11 cellular contexts compared by ENCODE assay signal in the genomic region with DNA sequence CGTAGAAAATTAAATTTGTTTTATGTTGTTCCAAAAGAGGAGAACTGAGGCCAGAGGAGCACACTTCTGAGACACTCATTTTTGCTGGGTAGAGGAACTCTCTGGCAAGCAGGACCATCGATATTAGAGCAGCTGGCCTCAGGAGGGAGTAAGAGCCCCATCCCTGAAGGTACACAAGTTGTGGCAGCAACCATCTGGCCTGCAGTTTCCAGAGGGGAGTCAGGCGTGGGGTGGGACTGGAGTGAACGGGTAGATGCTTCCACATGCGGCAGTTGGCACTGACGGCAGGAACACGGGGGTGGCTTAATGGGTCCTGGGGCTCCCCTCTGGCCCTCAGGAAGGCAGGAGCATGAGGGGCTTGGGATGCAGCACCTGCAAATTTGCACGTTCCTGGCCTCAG. TPM values are rescaled to one million over a fixed set of nuclear protein-coding genes. Genes with fewer than 3 reads are reported as not detected.
A peak's percentile ranks its signal among the peaks of the same experiment; 100 is the strongest.
DNase-seq lines count a peak whose midpoint lies in the region; ATAC-seq and TF ChIP-seq lines count a peak whose summit lies in the region.
"Had no signal": no experiment of that assay in that cellular context is flagged by ENCODE, and none has a peak within 500 bp of the region (broad histone marks: within the 10 kb centered on the region; RNA-seq: fewer than 3 reads in every experiment).

No MANE protein-coding gene starts in this region.

- H3K4me3 Mint-ChIP-seq in activated CD4-positive, alpha-beta T cell treated with anti-CD3 and anti-CD28 coated beads, Interleukin-2, amount 10 ng/mL, durations not matched to agents 24 days and 14 days, result peak overlapping the region; percentile 6
- H3K4me3 Mint-ChIP-seq in activated naive CD8-positive, alpha-beta T cell treated with anti-CD3 and anti-CD28 coated beads, Interleukin-2, amount 50 U/mL, for 24 hours, result no peak overlapping the region
- H3K4me3 Mint-ChIP-seq in osteocyte (ENCODE audit: unreplicated experiment) (no peak overlapping the region), neural progenitor cell (no peak overlapping the region)

- H3K4me2 ChIP-seq in MM.1S (ENCODE audit: low read depth, low read length), result no peak overlapping the region
- H3K4me2 ChIP-seq in neural progenitor cell, result no peak overlapping the region

- H3K79me2 ChIP-seq in MM.1S (ENCODE audit: low read length) (peaks cover 55% of the 10 kb centered on the region), neural progenitor cell (ENCODE audit: low read depth) (no peaks in the 10 kb centered on the region)

- no peak overlapping the region for H2AFZ ChIP-seq in MM.1S (ENCODE audit: low read length)
- no peak overlapping the region for H2AFZ ChIP-seq in neural progenitor cell (replicated peaks)

- H3K9ac ChIP-seq in MM.1S (ENCODE audit: low read length), result no peak overlapping the region
- no peak overlapping the region for H3K9ac ChIP-seq in neural progenitor cell

- H3K4me1 ChIP-seq in MM.1S (ENCODE audit: low read length) (peaks cover 74% of the 10 kb centered on the region), neural progenitor cell (no peaks in the 10 kb centered on the region)

- TF ChIP-seq CTCF in MM.1S (IDR thresholded peaks at IDR 0.05; ENCODE audit: low read length) (peak; percentile 33), osteocyte (IDR thresholded peaks at IDR 0.05) (peak; percentile 18), neural progenitor cell (IDR thresholded peaks at IDR 0.05) (no peak)

- H3K9me3 ChIP-seq in MM.1S (replicated peaks; ENCODE audit: insufficient read depth, low read length) (no peaks in the 10 kb centered on the region), neural progenitor cell (ENCODE audit: low read depth) (no peaks in the 10 kb centered on the region)
- H3K9me3 ChIP-seq: left lung had no signal

- H3K4me3 ChIP-seq in MM.1S (ENCODE audit: low read length) (no peak overlapping the region), neural progenitor cell (no peak overlapping the region)
- H3K4me3 ChIP-seq: left lung had no signal

- H4K20me1 ChIP-seq in MM.1S (ENCODE audit: insufficient read depth, low read length) (no peaks in the 10 kb centered on the region), neural progenitor cell (ENCODE audit: low read depth) (no peaks in the 10 kb centered on the region)

- DNase-seq in activated CD4-positive, alpha-beta T cell treated with anti-CD3 and anti-CD28 coated beads, Interleukin-2, amount 10 ng/mL, durations not matched to agents 24 days and 14 days, result peak; percentile 72
- no peak for DNase-seq in activated CD4-positive, alpha-beta T cell treated with anti-CD3 and anti-CD28 coated beads, Interleukin-2, amount 50 U/mL, for 4 hours
- peak; percentile 35 for DNase-seq in MM.1S
- DNase-seq in activated naive CD8-positive, alpha-beta T cell treated with anti-CD3 and anti-CD28 coated beads, Interleukin-2, amount 50 U/mL, for 24 hours, result no peak
- DNase-seq in osteocyte (ENCODE audit: extremely low spot score, unreplicated experiment), result no peak
- no peak for DNase-seq in neural progenitor cell (ENCODE audit: low spot score)
- DNase-seq: Right ventricle myocardium superior, trophoblast cell had no signal

- no peaks in the 10 kb centered on the region for H3K27me3 Mint-ChIP-seq in activated CD4-positive, alpha-beta T cell treated with anti-CD3 and anti-CD28 coated beads, Interleukin-2, amount 10 ng/mL, durations not matched to agents 24 days and 14 days
- H3K27me3 Mint-ChIP-seq in activated naive CD8-positive, alpha-beta T cell treated with anti-CD3 and anti-CD28 coated beads, Interleukin-2, amount 50 U/mL, for 24 hours, result no peaks in the 10 kb centered on the region
- H3K27me3 Mint-ChIP-seq in osteocyte (ENCODE audit: unreplicated experiment) (peaks cover 21% of the 10 kb centered on the region), neural progenitor cell (ENCODE audit: insufficient read depth, low read depth) (peaks cover 23% of the 10 kb centered on the region)

- intact Hi-C loops in activated CD4-positive, alpha-beta T cell treated with anti-CD3 and anti-CD28 coated beads, Interleukin-2, amount 10 ng/mL, durations not matched to agents 24 days and 14 days (cut with micrococcal nuclease), result loop anchor here (5.0 kb wide), 1 partner anchor 37 kb away; no protein-coding TSS in a partner anchor

- ATAC-seq in activated naive CD8-positive, alpha-beta T cell treated with anti-CD3 and anti-CD28 coated beads, Interleukin-2, amount 50 U/mL, for 24 hours, result no peak
- ATAC-seq in HG02885 (IDR thresholded peaks at IDR 0.05; ENCODE audit: poor library complexity, unreplicated experiment) (no peak), HG03135 (IDR thresholded peaks at IDR 0.05; ENCODE audit: unreplicated experiment) (no peak)
- ATAC-seq: left lung had no signal

- H3K36me3 ChIP-seq in MM.1S (replicated peaks; ENCODE audit: insufficient read depth, low read length) (peaks cover 24% of the 10 kb centered on the region), neural progenitor cell (no peaks in the 10 kb centered on the region)

- H3K27ac Mint-ChIP-seq in activated CD4-positive, alpha-beta T cell treated with anti-CD3 and anti-CD28 coated beads, Interleukin-2, amount 10 ng/mL, durations not matched to agents 24 days and 14 days, result peak overlapping the region; percentile 96
- peak overlapping the region; percentile 76 for H3K27ac Mint-ChIP-seq in activated naive CD8-positive, alpha-beta T cell treated with anti-CD3 and anti-CD28 coated beads, Interleukin-2, amount 50 U/mL, for 24 hours
- H3K27ac Mint-ChIP-seq in osteocyte (ENCODE audit: unreplicated experiment) (no peak overlapping the region), neural progenitor cell (no peak overlapping the region)

- peaks cover 6% of the 10 kb centered on the region for H3K9me3 Mint-ChIP-seq in activated CD4-positive, alpha-beta T cell treated with anti-CD3 and anti-CD28 coated beads, Interleukin-2, amount 10 ng/mL, durations not matched to agents 24 days and 14 days
- H3K9me3 Mint-ChIP-seq in activated naive CD8-positive, alpha-beta T cell treated with anti-CD3 and anti-CD28 coated beads, Interleukin-2, amount 50 U/mL, for 24 hours, result peaks cover 4% of the 10 kb centered on the region
- H3K9me3 Mint-ChIP-seq in osteocyte (ENCODE audit: unreplicated experiment) (no peaks in the 10 kb centered on the region), neural progenitor cell (no peaks in the 10 kb centered on the region)

- H3F3A ChIP-seq in MM.1S (ENCODE audit: insufficient read depth, low read length) (peaks cover 88% of the 10 kb centered on the region), neural progenitor cell (ENCODE audit: low read depth) (no peaks in the 10 kb centered on the region)

- H3K36me3 Mint-ChIP-seq in activated CD4-positive, alpha-beta T cell treated with anti-CD3 and anti-CD28 coated beads, Interleukin-2, amount 10 ng/mL, durations not matched to agents 24 days and 14 days (ENCODE audit: low read depth), result peaks cover 88% of the 10 kb centered on the region
- H3K36me3 Mint-ChIP-seq in activated naive CD8-positive, alpha-beta T cell treated with anti-CD3 and anti-CD28 coated beads, Interleukin-2, amount 50 U/mL, for 24 hours (ENCODE audit: low read depth), result peaks cover 77% of the 10 kb centered on the region
- H3K36me3 Mint-ChIP-seq in osteocyte (ENCODE audit: unreplicated experiment) (no peaks in the 10 kb centered on the region), neural progenitor cell (no peaks in the 10 kb centered on the region)

- H3K9me2 ChIP-seq in MM.1S (replicated peaks; ENCODE audit: insufficient read depth, low read length), result no peaks in the 10 kb centered on the region

- H3K4me1 Mint-ChIP-seq in activated CD4-positive, alpha-beta T cell treated with anti-CD3 and anti-CD28 coated beads, Interleukin-2, amount 10 ng/mL, durations not matched to agents 24 days and 14 days, result peaks cover 87% of the 10 kb centered on the region
- H3K4me1 Mint-ChIP-seq in activated naive CD8-positive, alpha-beta T cell treated with anti-CD3 and anti-CD28 coated beads, Interleukin-2, amount 50 U/mL, for 24 hours, result peaks cover 90% of the 10 kb centered on the region
- peaks cover 22% of the 10 kb centered on the region for H3K4me1 Mint-ChIP-seq in osteocyte (ENCODE audit: unreplicated experiment)
- H3K4me1 Mint-ChIP-seq in neural progenitor cell, result no peaks in the 10 kb centered on the region

- H3K27ac ChIP-seq in MM.1S (ENCODE audit: low read length) (peak overlapping the region; percentile 98; the same call in 1 of the 2 replicates), neural progenitor cell (no peak overlapping the region)

- H3K27me3 ChIP-seq in MM.1S (replicated peaks; ENCODE audit: insufficient read depth, low read length), result no peaks in the 10 kb centered on the region
- no peaks in the 10 kb centered on the region for H3K27me3 ChIP-seq in neural progenitor cell

RNA-seq across cellular contexts. Expression of a gene that starts 13.2 kb away (rescaled TPM):
- total RNA-seq in activated CD4-positive, alpha-beta T cell treated with anti-CD3 and anti-CD28 coated beads, Interleukin-2, amount 10 ng/mL, durations not matched to agents 24 days and 14 days, result 3.5 and 4.0 TPM in 2 replicates
- total RNA-seq in osteocyte, result not detected in 2 replicates
- total RNA-seq in neural progenitor cell (ENCODE audit: low replicate concordance), result 0.19 and 0.53 TPM in 2 replicates
- total RNA-seq: Right ventricle myocardium superior had no signal

RNA-seq across cellular contexts. Expression of a gene that starts 18.6 kb away (rescaled TPM):
- total RNA-seq in activated CD4-positive, alpha-beta T cell treated with anti-CD3 and anti-CD28 coated beads, Interleukin-2, amount 10 ng/mL, durations not matched to agents 24 days and 14 days, result 519 and 540 TPM in 2 replicates
- total RNA-seq in osteocyte (not detected in 2 replicates), neural progenitor cell (ENCODE audit: low replicate concordance) (1.7 and 2.1 TPM in 2 replicates)

RNA-seq across cellular contexts. Expression of a gene that starts 37.4 kb away (rescaled TPM):
- total RNA-seq in activated CD4-positive, alpha-beta T cell treated with anti-CD3 and anti-CD28 coated beads, Interleukin-2, amount 10 ng/mL, durations not matched to agents 24 days and 14 days, result 6.0 and 6.9 TPM in 2 replicates
- total RNA-seq in osteocyte (36.4 and 36.5 TPM in 2 replicates), neural progenitor cell (ENCODE audit: low replicate concordance) (7.2 and 12.2 TPM in 2 replicates)

RNA-seq across cellular contexts. Expression of a gene that starts 56.8 kb away (rescaled TPM):
- 43.5 and 44.9 TPM in 2 replicates for total RNA-seq in activated CD4-positive, alpha-beta T cell treated with anti-CD3 and anti-CD28 coated beads, Interleukin-2, amount 10 ng/mL, durations not matched to agents 24 days and 14 days
- total RNA-seq in osteocyte (not detected in 2 replicates), neural progenitor cell (ENCODE audit: low replicate concordance) (not detected in 2 replicates)

Comparison
In these comparisons a context has a peak if more than half of its experiments do, and no peak if none do; other contexts are left out.
1. DNase-seq: peak in activated CD4-positive, alpha-beta T cell treated with anti-CD3 and anti-CD28 coated beads, Interleukin-2, amount 10 ng/mL, durations not matched to agents 24 days and 14 days (single experiment) and MM.1S (single experiment); none in activated CD4-positive, alpha-beta T cell treated with anti-CD3 and anti-CD28 coated beads, Interleukin-2, amount 50 U/mL, for 4 hours (0 of 2), activated naive CD8-positive, alpha-beta T cell treated with anti-CD3 and anti-CD28 coated beads, Interleukin-2, amount 50 U/mL, for 24 hours (single experiment), osteocyte (single experiment) and neural progenitor cell (single experiment).
2. H3K27ac Mint-ChIP-seq: peak in activated CD4-positive, alpha-beta T cell treated with anti-CD3 and anti-CD28 coated beads, Interleukin-2, amount 10 ng/mL, durations not matched to agents 24 days and 14 days (single experiment) and activated naive CD8-positive, alpha-beta T cell treated with anti-CD3 and anti-CD28 coated beads, Interleukin-2, amount 50 U/mL, for 24 hours (single experiment); none in osteocyte (single experiment) and neural progenitor cell (single experiment).
3. RNA of a gene that starts 18.6 kb away (total RNA-seq): 519 to 540 TPM in activated CD4-positive, alpha-beta T cell treated with anti-CD3 and anti-CD28 coated beads, Interleukin-2, amount 10 ng/mL, durations not matched to agents 24 days and 14 days; 1.7 to 2.1 TPM in neural progenitor cell and not detected in osteocyte; every median in the first group is over 100 times any median in the second.